ENCODE assay signal across 10 cellular contexts in the genomic region with DNA sequence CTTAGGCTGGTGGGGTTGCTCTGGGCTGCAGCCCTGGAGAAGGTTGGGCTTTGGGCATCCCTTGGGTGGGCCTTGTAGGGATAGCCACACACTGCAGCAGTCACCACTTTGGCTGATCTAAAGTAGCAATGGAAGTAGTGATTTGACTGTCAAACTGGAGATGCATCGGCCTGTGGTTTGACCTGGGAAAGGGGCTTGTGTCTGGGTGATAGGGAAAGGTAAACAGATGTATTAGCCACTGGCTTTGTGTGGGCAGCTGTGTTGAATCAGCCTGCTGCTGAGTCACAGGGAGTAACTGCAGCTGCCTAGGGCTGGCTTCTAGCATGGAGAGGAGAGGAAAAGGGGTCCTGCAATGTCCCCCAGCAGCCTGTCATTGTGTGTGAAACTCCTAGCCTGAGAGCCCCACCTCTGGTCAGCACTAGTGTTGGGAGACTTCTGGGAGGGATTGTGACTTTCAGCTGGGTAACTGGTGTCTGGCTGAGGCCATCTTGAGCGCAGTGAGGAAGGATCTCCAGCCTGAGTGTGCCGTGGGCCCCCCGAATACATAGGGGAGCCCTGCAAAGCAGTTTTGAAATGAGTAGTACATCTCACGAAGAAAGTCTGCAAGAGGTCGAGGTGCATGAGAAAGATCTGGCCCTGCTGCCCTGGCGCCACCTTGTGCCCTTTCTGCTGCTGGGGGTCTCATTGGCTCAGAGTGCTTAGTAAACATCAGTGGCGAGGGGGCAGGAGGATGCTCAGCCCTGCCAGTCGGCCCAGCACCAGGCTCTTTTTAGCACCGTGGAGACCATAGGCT.
A peak's percentile ranks its signal among the peaks of the same experiment; 100 is the strongest.
DNase-seq lines count a peak whose midpoint lies in the region; ATAC-seq and TF ChIP-seq lines count a peak whose summit lies in the region.
"Had no signal": no experiment of that assay in that cellular context is flagged by ENCODE, and none has a peak within 500 bp of the region (broad histone marks: within the 10 kb centered on the region; RNA-seq: fewer than 3 reads in every experiment).

No MANE protein-coding gene starts in this region.

- intact Hi-C loops in tibial artery (cut with DNase I; ENCODE audit: low total_unique reads), result no loop called here
- intact Hi-C loops in left ventricle myocardium inferior (cut with micrococcal nuclease), result no loop called here

- peak overlapping the region; percentile 44 for H3K27ac Mint-ChIP-seq in activated CD4-positive, alpha-beta memory T cell treated with anti-CD3 and anti-CD28 coated beads, Interleukin-2, amount 10 ng/mL, durations not matched to agents 7 days and 5 days
- no peak overlapping the region for H3K27ac Mint-ChIP-seq in nephron progenitor cell

- POLR2A ChIA-PET in activated CD4-positive, alpha-beta memory T cell treated with anti-CD3 and anti-CD28 coated beads, Interleukin-2, amount 10 ng/mL, durations not matched to agents 7 days and 5 days (lab: Charles Lee), result no interaction called here

- H3K4me1 Mint-ChIP-seq in activated CD4-positive, alpha-beta memory T cell treated with anti-CD3 and anti-CD28 coated beads, Interleukin-2, amount 10 ng/mL, durations not matched to agents 7 days and 5 days, result peaks cover 8% of the 10 kb centered on the region
- peaks cover 40% of the 10 kb centered on the region for H3K4me1 Mint-ChIP-seq in nephron progenitor cell

- H3K36me3 ChIP-seq in tibial artery (peaks cover 0 to 7% (median 0%) of the 10 kb centered on the region in 3 donors), left ventricle myocardium inferior (no peaks in the 10 kb centered on the region)
- H3K36me3 ChIP-seq: BLaER1 treated with 17β-estradiol and CSF1 and Interleukin-3, amounts not matched to agents 10 nM and 100 nM; neutrophil had no signal

- DNase-seq in NCI-H446 treated with DMSO at 0.1 percent for 48 hours (lab: John Stamatoyannopoulos, UW) (peak; percentile 13), NCI-H446 (lab: John Stamatoyannopoulos, UW) (no peak), nephron progenitor cell (no peak), tibial artery (no peak), left ventricle myocardium inferior (no peak)
- no peak for DNase-seq in activated CD4-positive, alpha-beta memory T cell treated with anti-CD3 and anti-CD28 coated beads, Interleukin-2, amount 10 ng/mL, durations not matched to agents 7 days and 5 days

- CTCF ChIA-PET in activated CD4-positive, alpha-beta memory T cell treated with anti-CD3 and anti-CD28 coated beads, Interleukin-2, amount 10 ng/mL, durations not matched to agents 7 days and 5 days (lab: Charles Lee), result no interaction called here

- H3K4me3 ChIP-seq in tibial artery (no peak overlapping the region), left ventricle myocardium inferior (no peak overlapping the region)
- H3K4me3 ChIP-seq: BLaER1 treated with 17β-estradiol and CSF1 and Interleukin-3, amounts not matched to agents 10 nM and 100 nM had no signal

- no peak overlapping the region for H3K4me3 Mint-ChIP-seq in activated CD4-positive, alpha-beta memory T cell treated with anti-CD3 and anti-CD28 coated beads, Interleukin-2, amount 10 ng/mL, durations not matched to agents 7 days and 5 days
- peak overlapping the region; percentile 10 for H3K4me3 Mint-ChIP-seq in nephron progenitor cell

- H3K4me1 ChIP-seq in tibial artery (no peaks in the 10 kb centered on the region), left ventricle myocardium inferior (no peaks in the 10 kb centered on the region)

- H3K27me3 Mint-ChIP-seq in activated CD4-positive, alpha-beta memory T cell treated with anti-CD3 and anti-CD28 coated beads, Interleukin-2, amount 10 ng/mL, durations not matched to agents 7 days and 5 days, result no peaks in the 10 kb centered on the region
- no peaks in the 10 kb centered on the region for H3K27me3 Mint-ChIP-seq in nephron progenitor cell (ENCODE audit: low read depth, poor library complexity)

- H3K27ac ChIP-seq in tibial artery, result no peak overlapping the region
- H3K27ac ChIP-seq in left ventricle myocardium inferior (replicated peaks), result no peak overlapping the region
- H3K27ac ChIP-seq: BLaER1 treated with 17β-estradiol and CSF1 and Interleukin-3, amounts not matched to agents 10 nM and 100 nM; neutrophil had no signal

- H3K9me3 ChIP-seq in tibial artery (no peaks in the 10 kb centered on the region), left ventricle myocardium inferior (replicated peaks) (peaks cover 6% of the 10 kb centered on the region)
- H3K9me3 ChIP-seq: neutrophil had no signal

- ATAC-seq in HG02763 (IDR thresholded peaks at IDR 0.05; ENCODE audit: unreplicated experiment) (peak; percentile 49), HG02981 (IDR thresholded peaks at IDR 0.05; ENCODE audit: unreplicated experiment) (no peak)

- H3K9me3 Mint-ChIP-seq in activated CD4-positive, alpha-beta memory T cell treated with anti-CD3 and anti-CD28 coated beads, Interleukin-2, amount 10 ng/mL, durations not matched to agents 7 days and 5 days, result peaks cover under 1% of the 10 kb centered on the region
- H3K9me3 Mint-ChIP-seq in nephron progenitor cell, result peaks cover 16% of the 10 kb centered on the region

- TF ChIP-seq CTCF in nephron progenitor cell (IDR thresholded peaks at IDR 0.05) (no peak), tibial artery (IDR thresholded peaks at IDR 0.05) (no peak), left ventricle myocardium inferior (IDR thresholded peaks at IDR 0.05; ENCODE audit: borderline replicate concordance) (no peak)

- no peaks in the 10 kb centered on the region for H3K27me3 ChIP-seq in tibial artery
- H3K27me3 ChIP-seq in left ventricle myocardium inferior (ENCODE audit: low read depth), result peaks cover 8% of the 10 kb centered on the region
- H3K27me3 ChIP-seq: BLaER1 treated with 17β-estradiol and CSF1 and Interleukin-3, amounts not matched to agents 10 nM and 100 nM; neutrophil had no signal

- H3K36me3 Mint-ChIP-seq in activated CD4-positive, alpha-beta memory T cell treated with anti-CD3 and anti-CD28 coated beads, Interleukin-2, amount 10 ng/mL, durations not matched to agents 7 days and 5 days (ENCODE audit: low read depth), result no peaks in the 10 kb centered on the region
- H3K36me3 Mint-ChIP-seq in nephron progenitor cell (ENCODE audit: low read depth), result peaks cover 16% of the 10 kb centered on the region
